Comparison of ENCODE assay signal across 35 cellular contexts in genomic region chr11:9082575-9082974, GRCh38. TPM values are rescaled to one million over a fixed set of nuclear protein-coding genes. Genes with fewer than 3 reads are reported as not detected.
"Had no signal": no experiment of that assay in that cellular context is flagged by ENCODE, and none has a peak within 500 bp of the region (broad histone marks: within the 10 kb centered on the region; RNA-seq: fewer than 3 reads in every experiment).

No MANE protein-coding gene starts in this region.

- ATAC-seq: activated CD8-positive, alpha-beta T cell treated with anti-CD3 and anti-CD28 coated beads for 36 hours; activated naive CD4-positive, alpha-beta T cell treated with anti-CD3 and anti-CD28 coated beads, Interleukin-2, amount 50 U/mL, for 72 hours; activated T-cell treated with anti-CD3 and anti-CD28 coated beads, Interleukin-2, amount 50 U/mL, for 4 hours; activated T-cell treated with anti-CD3 and anti-CD28 coated beads, Interleukin-2, amount 50 U/mL, for 72 hours; activated T-helper 17 cell treated with anti-CD3 and anti-CD28 coated beads, Interleukin-2, amount 50 U/mL, for 72 hours; T-helper 17 cell had no signal

- H3K4me3 ChIP-seq: adrenal gland, ascending aorta, cardiac muscle cell had no signal

- DNase-seq: activated B cell treated with CpG ODN at 0.5 μM for 24 hours; activated CD4-positive, alpha-beta memory T cell treated with anti-CD3 and anti-CD28 coated beads for 36 hours; activated CD4-positive, alpha-beta T cell treated with anti-CD3 and anti-CD28 coated beads for 4 hours; activated CD4-positive, alpha-beta T cell treated with anti-CD3 and anti-CD28 coated beads, Interleukin-2, amount 10 ng/mL, durations not matched to agents 24 days and 14 days; activated CD4-positive, alpha-beta T cell treated with anti-CD3 and anti-CD28 coated beads, Interleukin-2, amount 50 U/mL, for 1 hour; activated CD4-positive, alpha-beta T cell treated with anti-CD3 and anti-CD28 coated beads, Interleukin-2, amount 50 U/mL, for 4 hours; activated CD4-positive, CD25-positive, alpha-beta regulatory T cell treated with anti-CD3 and anti-CD28 coated beads, Interleukin-2, amount 50 U/mL, for 72 hours; activated CD8-positive, alpha-beta memory T cell treated with anti-CD3 and anti-CD28 coated beads, Interleukin-2, amount 50 U/mL, for 4 hours; activated CD8-positive, alpha-beta T cell treated with anti-CD3 and anti-CD28 coated beads for 36 hours; activated effector memory CD4-positive, alpha-beta T cell treated with anti-CD3 and anti-CD28 coated beads, Interleukin-2, amount 50 U/mL, for 16 hours; activated gamma-delta T cell treated with Interleukin-2 at 50 U/mL for 16 hours; activated naive CD4-positive, alpha-beta T cell; activated naive CD4-positive, alpha-beta T cell treated with anti-CD3 and anti-CD28 coated beads for 36 hours; activated naive CD4-positive, alpha-beta T cell treated with anti-CD3 and anti-CD28 coated beads, Interleukin-2, amount 50 U/mL, for 16 hours; activated naive CD8-positive, alpha-beta T cell treated with anti-CD3 and anti-CD28 coated beads for 36 hours; activated T-cell treated with anti-CD3 and anti-CD28 coated beads for 4 hours; activated T-cell treated with anti-CD3 and anti-CD28 coated beads, Interleukin-2, amount 50 U/mL, for 1 hour; activated T-cell treated with anti-CD3 and anti-CD28 coated beads, Interleukin-2, amount 50 U/mL, for 4 hours; activated T-cell treated with anti-CD3 and anti-CD28 coated beads, Interleukin-2, amount 50 U/mL, for 72 hours; adrenal gland; amygdala; anterior cingulate cortex; caudate nucleus; cerebellar nuclear complex; SW 1271; T-helper 17 cell; T-helper 9 cell had no signal

RNA-seq across cellular contexts. Expression of gene SCUBE2, which starts 8.8 kb away (rescaled TPM):
- total RNA-seq: activated B cell treated with CpG ODN at 0.5 μM for 24 hours; activated CD4-positive, alpha-beta memory T cell treated with anti-CD3 and anti-CD28 coated beads for 36 hours; activated CD4-positive, alpha-beta T cell treated with anti-CD3 and anti-CD28 coated beads, Interleukin-2, amount 10 ng/mL, durations not matched to agents 24 days and 14 days; activated CD8-positive, alpha-beta memory T cell treated with anti-CD3 and anti-CD28 coated beads for 36 hours; activated CD8-positive, alpha-beta T cell treated with anti-CD3 and anti-CD28 coated beads for 36 hours; activated naive CD8-positive, alpha-beta T cell treated with anti-CD3 and anti-CD28 coated beads for 36 hours; activated T-helper 1 cell treated with anti-CD3 and anti-CD28 coated beads, Interleukin-12 subunit alpha, Interleukin-12 subunit beta, Interleukin-2, Interleukin-4 antibody, amounts not matched to agents 30 ng/mL and 10 ng/mL and 1 ng/mL, durations not matched to agents 14 hours and 24 hours and 36 hours; bronchial epithelial cell; T-helper 1 cell treated with Interleukin-12 subunit alpha and Interleukin-12 subunit beta and Interleukin-4 antibody, amounts not matched to agents 30 ng/mL and 1 ng/mL, for 36 hours had no signal
